ENCODE assay signal across 36 cellular contexts in the genomic region with DNA sequence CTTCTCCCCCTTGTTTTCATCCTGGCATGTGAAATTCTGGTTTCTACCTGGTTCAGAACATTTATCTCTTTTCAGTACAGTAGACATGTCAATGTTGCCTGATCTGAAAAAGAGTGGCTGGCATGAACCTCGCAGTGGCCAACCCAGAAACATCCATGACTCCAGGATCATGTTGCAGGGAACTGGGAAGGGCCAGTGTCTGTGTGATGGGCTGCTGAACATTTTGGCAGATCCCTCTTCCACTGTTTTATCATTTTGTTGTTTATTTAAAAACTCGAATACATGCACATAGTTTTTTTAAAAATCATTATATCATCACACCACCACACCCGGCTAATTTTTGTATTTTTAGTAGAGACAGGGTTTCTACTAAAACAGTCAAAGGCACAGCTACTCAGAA. TPM values are rescaled to one million over a fixed set of nuclear protein-coding genes. Genes with fewer than 3 reads are reported as not detected.
"Had no signal": no experiment of that assay in that cellular context is flagged by ENCODE, and none has a peak within 500 bp of the region (broad histone marks: within the 10 kb centered on the region; RNA-seq: fewer than 3 reads in every experiment).

No MANE protein-coding gene starts in this region.

- H3K4me3 Mint-ChIP-seq: naive B cell; naive thymus-derived CD8-positive, alpha-beta T cell; natural killer cell treated with Interleukin-12 subunit alpha and Interleukin-12 subunit beta and Interleukin-15 and Interleukin-18, amount 100 ng/mL, for 72 hours; neural crest cell; stimulated activated effector memory CD8-positive, alpha-beta T cell treated with anti-CD3 and anti-CD28 coated beads, Interleukin-12 subunit alpha, Interleukin-12 subunit beta, amount 100 ng/mL, for 72 hours; type B pancreatic cell had no signal

- H3K79me2 ChIP-seq: parathyroid adenoma had no signal

- H3K4me2 ChIP-seq: smooth muscle cell had no signal

- H3K27ac Mint-ChIP-seq: natural killer cell treated with Interleukin-12 subunit alpha and Interleukin-12 subunit beta and Interleukin-15 and Interleukin-18, amount 100 ng/mL, for 72 hours; nephron progenitor cell; progenitor cell of endocrine pancreas; stimulated activated effector memory CD8-positive, alpha-beta T cell treated with anti-CD3 and anti-CD28 coated beads, Interleukin-12 subunit alpha, Interleukin-12 subunit beta, amount 100 ng/mL, for 72 hours; stimulated activated naive CD8-positive, alpha-beta T cell treated with anti-CD3 and anti-CD28 coated beads, Interleukin-15, amount 100 ng/mL, for 72 hours; type B pancreatic cell had no signal

- H3K36me3 Mint-ChIP-seq: naive B cell; naive thymus-derived CD8-positive, alpha-beta T cell; natural killer cell treated with Interleukin-12 subunit alpha and Interleukin-12 subunit beta and Interleukin-15 and Interleukin-18, amount 100 ng/mL, for 72 hours; stimulated activated effector memory CD8-positive, alpha-beta T cell treated with anti-CD3 and anti-CD28 coated beads, Interleukin-12 subunit alpha, Interleukin-12 subunit beta, amount 100 ng/mL, for 72 hours; type B pancreatic cell had no signal

- H3K27ac ChIP-seq: neutrophil, parathyroid adenoma, psoas muscle, right lobe of liver, spleen, suprapubic skin, testis, transverse colon, upper lobe of right lung, uterus had no signal

- H3K4me1 ChIP-seq: psoas muscle had no signal

- H3K4me1 Mint-ChIP-seq: stimulated activated effector memory CD8-positive, alpha-beta T cell treated with anti-CD3 and anti-CD28 coated beads, Interleukin-12 subunit alpha, Interleukin-12 subunit beta, amount 100 ng/mL, for 72 hours; stimulated activated naive CD8-positive, alpha-beta T cell treated with anti-CD3 and anti-CD28 coated beads, Interleukin-15, amount 100 ng/mL, for 72 hours had no signal

- H3K9me3 ChIP-seq: neutrophil, psoas muscle, right lobe of liver, spleen, suprapubic skin, testis, tibial artery, transverse colon, upper lobe of right lung, uterus had no signal

- H3K36me3 ChIP-seq: neutrophil, right lobe of liver, spleen, suprapubic skin, tibial artery, transverse colon, upper lobe of right lung, uterus had no signal

- H3K9me3 Mint-ChIP-seq: naive B cell; naive thymus-derived CD8-positive, alpha-beta T cell; natural killer cell treated with Interleukin-12 subunit alpha and Interleukin-12 subunit beta and Interleukin-15 and Interleukin-18, amount 100 ng/mL, for 72 hours; nephron progenitor cell; neural crest cell; stimulated activated effector memory CD8-positive, alpha-beta T cell treated with anti-CD3 and anti-CD28 coated beads, Interleukin-12 subunit alpha, Interleukin-12 subunit beta, amount 100 ng/mL, for 72 hours; stimulated activated naive CD8-positive, alpha-beta T cell treated with anti-CD3 and anti-CD28 coated beads, Interleukin-15, amount 100 ng/mL, for 72 hours; type B pancreatic cell had no signal

- DNase-seq: naive B cell; naive thymus-derived CD8-positive, alpha-beta T cell; nephron progenitor cell; nucleus accumbens; posterior cingulate gyrus; psoas muscle; right cardiac atrium; right lobe of liver; spleen; stimulated activated CD4-positive, alpha-beta T cell treated with anti-CD3 and anti-CD28 coated beads, Interleukin-12 subunit alpha, Interleukin-12 subunit beta, amount 100 ng/mL, for 4 hours; stimulated activated CD4-positive, alpha-beta T cell treated with anti-CD3 and anti-CD28 coated beads, Interleukin-1b, Interleukin-23, amount 100 ng/mL, for 48 hours; stimulated activated CD4-positive, alpha-beta T cell treated with anti-CD3 and anti-CD28 coated beads, Interleukin-4, amount 100 ng/mL, for 24 hours; stimulated activated naive CD4-positive, alpha-beta T cell; stimulated activated naive CD8-positive, alpha-beta T cell treated with anti-CD3 and anti-CD28 coated beads, Interleukin-15, amount 100 ng/mL, for 72 hours; stimulated activated naive CD8-positive, alpha-beta T cell treated with anti-CD3 and anti-CD28 coated beads, Interleukin-15, Interleukin-2, amounts not matched to agents 100 U/mL and 50 U/mL, for 24 hours; substantia nigra; testis; tibial artery; transverse colon; uterus had no signal

- H3K4me3 ChIP-seq: psoas muscle, right lobe of liver, skin epidermis, smooth muscle cell, spleen, suprapubic skin, testis, tibial artery, transverse colon, upper lobe of right lung, uterus had no signal

- H3K27me3 ChIP-seq: right lobe of liver, suprapubic skin, testis, tibial artery, transverse colon, upper lobe of right lung, uterus had no signal

- H2AFZ ChIP-seq: parathyroid adenoma had no signal

- ATAC-seq: naive thymus-derived CD8-positive, alpha-beta T cell; natural killer cell treated with Interleukin-12 subunit alpha and Interleukin-12 subunit beta and Interleukin-15 and Interleukin-18, amount 100 ng/mL, for 72 hours; psoas muscle; right lobe of liver; stimulated activated effector memory CD8-positive, alpha-beta T cell treated with anti-CD3 and anti-CD28 coated beads, Interleukin-12 subunit alpha, Interleukin-12 subunit beta, amount 100 ng/mL, for 72 hours; stimulated activated naive CD8-positive, alpha-beta T cell treated with anti-CD3 and anti-CD28 coated beads, Interleukin-15, amount 100 ng/mL, for 72 hours; stimulated activated naive CD8-positive, alpha-beta T cell treated with anti-CD3 and anti-CD28 coated beads, Interleukin-15, Interleukin-2, amounts not matched to agents 100 U/mL and 50 U/mL, for 24 hours; upper lobe of right lung had no signal

- H3K27me3 Mint-ChIP-seq: progenitor cell of endocrine pancreas had no signal

- H3K9ac ChIP-seq: parathyroid adenoma had no signal

RNA-seq across cellular contexts. Expression of a gene that starts 19.0 kb away (rescaled TPM):
- total RNA-seq: naive thymus-derived CD8-positive, alpha-beta T cell; natural killer cell treated with Interleukin-12 subunit alpha and Interleukin-12 subunit beta and Interleukin-15 and Interleukin-18, amount 100 ng/mL, for 72 hours; neural crest cell; osteocyte; smooth muscle cell; spleen had no signal

RNA-seq across cellular contexts. Expression of a gene that starts 39.8 kb away (rescaled TPM):
- polyA plus RNA-seq: naive thymus-derived CD8-positive, alpha-beta T cell had no signal

RNA-seq across cellular contexts. Expression of a gene that starts 50.5 kb away (rescaled TPM):
- total RNA-seq: naive thymus-derived CD8-positive, alpha-beta T cell; natural killer cell treated with Interleukin-12 subunit alpha and Interleukin-12 subunit beta and Interleukin-15 and Interleukin-18, amount 100 ng/mL, for 72 hours; neural crest cell; omental fat pad; osteocyte; progenitor cell of endocrine pancreas; psoas muscle; renal cortical epithelial cell; right cardiac atrium; right lobe of liver; smooth muscle cell; spleen; suprapubic skin; testis; transverse colon; upper lobe of right lung; urinary bladder; uterus had no signal
- polyA plus RNA-seq: naive thymus-derived CD8-positive, alpha-beta T cell; psoas muscle; right cardiac atrium; smooth muscle cell; spleen; thymus; urinary bladder had no signal

RNA-seq across cellular contexts. Expression of a gene that starts 54.4 kb away (rescaled TPM):
- total RNA-seq: natural killer cell treated with Interleukin-12 subunit alpha and Interleukin-12 subunit beta and Interleukin-15 and Interleukin-18, amount 100 ng/mL, for 72 hours; neural crest cell; progenitor cell of endocrine pancreas; renal cortical epithelial cell had no signal
